16 cellular contexts compared by ENCODE assay signal in the genomic region with DNA sequence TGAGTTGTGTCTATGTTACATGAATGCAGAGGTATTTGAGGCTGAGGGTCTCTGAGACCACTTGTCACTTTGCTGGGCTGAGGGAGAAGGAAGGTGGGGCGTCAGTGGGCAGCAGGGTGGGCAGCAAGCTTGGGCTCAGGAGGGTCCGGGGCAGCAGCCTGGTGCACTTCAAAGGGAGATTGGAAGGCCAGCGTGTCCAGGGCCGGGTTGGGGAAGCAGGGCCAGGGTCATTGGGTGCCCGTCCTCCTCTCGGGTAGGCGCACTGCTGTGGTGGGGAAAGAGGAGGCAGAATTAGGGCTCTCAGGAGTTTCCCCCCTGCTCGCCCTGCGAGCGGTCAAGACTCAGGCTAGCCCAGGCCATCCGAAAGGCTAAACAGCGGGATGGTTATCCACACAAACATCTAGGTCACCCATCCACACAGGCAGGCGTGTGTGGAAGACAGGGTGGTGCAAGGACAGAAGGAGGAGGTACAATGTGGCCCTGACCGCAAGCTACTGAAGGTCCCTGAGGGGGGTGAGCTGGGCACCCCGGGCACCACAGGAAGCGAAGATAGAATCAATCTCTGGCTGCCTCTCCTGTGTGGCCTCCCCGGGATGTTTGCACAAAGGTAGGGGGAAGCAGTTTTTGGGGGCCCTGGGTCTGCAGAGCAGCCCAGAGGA. TPM values are rescaled to one million over a fixed set of nuclear protein-coding genes. Genes with fewer than 3 reads are reported as not detected.
DNase-seq lines count a peak whose midpoint lies in the region; ATAC-seq and TF ChIP-seq lines count a peak whose summit lies in the region.
"Had no signal": no experiment of that assay in that cellular context is flagged by ENCODE, and none has a peak within 500 bp of the region (broad histone marks: within the 10 kb centered on the region; RNA-seq: fewer than 3 reads in every experiment).

No MANE protein-coding gene starts in this region.

- H3K9me3 ChIP-seq in mesenchymal stem cell (ENCODE audit: control insufficient read depth, low read length) (no peaks in the 10 kb centered on the region), stomach (no peaks in the 10 kb centered on the region)
- H3K9me3 ChIP-seq: heart left ventricle, upper lobe of left lung had no signal

- no peak overlapping the region for H2BK12ac ChIP-seq in mesenchymal stem cell (ENCODE audit: low read length in 2 of 2)

- no peak overlapping the region for H3K4ac ChIP-seq in mesenchymal stem cell (ENCODE audit: low read depth in 1 of 2, low read length in 2 of 2)

- H2BK15ac ChIP-seq in mesenchymal stem cell (ENCODE audit: low read depth, poor library complexity, severe bottlenecking): no peak overlapping the region

- peak overlapping the region; percentile 51 for H3K27ac Mint-ChIP-seq in activated naive CD4-positive, alpha-beta T cell treated with anti-CD3 and anti-CD28 coated beads for 36 hours
- no peak overlapping the region for H3K27ac Mint-ChIP-seq in activated naive CD4-positive, alpha-beta T cell treated with anti-CD3 and anti-CD28 coated beads, Interleukin-2, amount 10 ng/mL, durations not matched to agents 7 days and 5 days
- H3K27ac Mint-ChIP-seq in activated naive CD8-positive, alpha-beta T cell treated with anti-CD3 and anti-CD28 coated beads, Interleukin-2, amount 50 U/mL, for 24 hours: peak overlapping the region; percentile 16

- intact Hi-C loops in activated naive CD4-positive, alpha-beta T cell treated with anti-CD3 and anti-CD28 coated beads for 36 hours (cut with micrococcal nuclease): no loop called here
- intact Hi-C loops in stomach (cut with DNase I; ENCODE audit: low total_unique reads): no loop called here
- intact Hi-C loops in head of caudate nucleus (cut with DNase I): no loop called here

- DNase-seq in activated naive CD4-positive, alpha-beta T cell treated with anti-CD3 and anti-CD28 coated beads for 36 hours: no peak
- no peak for DNase-seq in activated naive CD4-positive, alpha-beta T cell treated with anti-CD3 and anti-CD28 coated beads, Interleukin-2, amount 10 ng/mL, durations not matched to agents 7 days and 5 days
- DNase-seq in activated naive CD8-positive, alpha-beta T cell treated with anti-CD3 and anti-CD28 coated beads, Interleukin-2, amount 50 U/mL, for 24 hours: no peak
- DNase-seq in mesenchymal stem cell (no peak), stomach (no peak), head of caudate nucleus (no peak)
- DNase-seq: ACHN; activated CD4-positive, alpha-beta T cell treated with anti-CD3 and anti-CD28 coated beads, Interleukin-2, amount 50 U/mL, for 1 hour; DMS153; heart left ventricle; NCI-H1092; NCI-H2227 treated with DMSO at 0.1 percent for 48 hours; occipital lobe had no signal

- CTCF ChIA-PET in activated naive CD4-positive, alpha-beta T cell treated with anti-CD3 and anti-CD28 coated beads for 36 hours (lab: Charles Lee): no interaction called here
- CTCF ChIA-PET in activated naive CD4-positive, alpha-beta T cell treated with anti-CD3 and anti-CD28 coated beads, Interleukin-2, amount 10 ng/mL, durations not matched to agents 7 days and 5 days (lab: Charles Lee): no interaction called here

- no peaks in the 10 kb centered on the region for H3K9me3 Mint-ChIP-seq in activated naive CD4-positive, alpha-beta T cell treated with anti-CD3 and anti-CD28 coated beads for 36 hours
- H3K9me3 Mint-ChIP-seq in activated naive CD4-positive, alpha-beta T cell treated with anti-CD3 and anti-CD28 coated beads, Interleukin-2, amount 10 ng/mL, durations not matched to agents 7 days and 5 days: no peaks in the 10 kb centered on the region
- no peaks in the 10 kb centered on the region for H3K9me3 Mint-ChIP-seq in activated naive CD8-positive, alpha-beta T cell treated with anti-CD3 and anti-CD28 coated beads, Interleukin-2, amount 50 U/mL, for 24 hours

- no peak overlapping the region for H2AFZ ChIP-seq in mesenchymal stem cell (ENCODE audit: low read depth, low read length)

- no peaks in the 10 kb centered on the region for H3K27me3 Mint-ChIP-seq in activated naive CD4-positive, alpha-beta T cell treated with anti-CD3 and anti-CD28 coated beads for 36 hours (ENCODE audit: low read depth)
- no peaks in the 10 kb centered on the region for H3K27me3 Mint-ChIP-seq in activated naive CD4-positive, alpha-beta T cell treated with anti-CD3 and anti-CD28 coated beads, Interleukin-2, amount 10 ng/mL, durations not matched to agents 7 days and 5 days
- no peaks in the 10 kb centered on the region for H3K27me3 Mint-ChIP-seq in activated naive CD8-positive, alpha-beta T cell treated with anti-CD3 and anti-CD28 coated beads, Interleukin-2, amount 50 U/mL, for 24 hours

- no peak overlapping the region for H3K18ac ChIP-seq in mesenchymal stem cell (ENCODE audit: low read depth in 1 of 2, low read length in 2 of 2)

- 96% methylated on average over 16 of the region's 17 CpGs for WGBS in mesenchymal stem cell
- WGBS in stomach, 5 donors: 87 to 96% (median 90%) methylated on average over 11 to 17 of the region's 17 CpGs

- H3K9ac ChIP-seq in mesenchymal stem cell (ENCODE audit: low read length): no peak overlapping the region

- H3K23ac ChIP-seq in mesenchymal stem cell (ENCODE audit: low read length in 2 of 2): no peak overlapping the region

- TF ChIP-seq POLR2A in stomach (IDR thresholded peaks at IDR 0.05): no peak

- H3K4me2 ChIP-seq in mesenchymal stem cell (ENCODE audit: low read length, poor library complexity, severe bottlenecking): no peak overlapping the region

- no peak overlapping the region for H2BK5ac ChIP-seq in mesenchymal stem cell (ENCODE audit: low read depth, low read length, poor library complexity, severe bottlenecking)

- peaks cover 19% of the 10 kb centered on the region for H3K4me1 ChIP-seq in mesenchymal stem cell (ENCODE audit: control insufficient read depth, insufficient read depth, low read depth, low read length)
- H3K4me1 ChIP-seq in stomach: peaks cover 17 to 66% (median 30%) of the 10 kb centered on the region in 4 donors

- H3K27me3 ChIP-seq in mesenchymal stem cell (ENCODE audit: control insufficient read depth in 1 of 2, insufficient read depth in 1 of 2, low read length in 2 of 2) (no peaks in the 10 kb centered on the region), stomach (no peaks in the 10 kb centered on the region)
- H3K27me3 ChIP-seq: heart left ventricle, upper lobe of left lung had no signal

- peak overlapping the region; percentile 12 for H4K8ac ChIP-seq in mesenchymal stem cell (ENCODE audit: low read length)

- no peak for TF ChIP-seq EP300 in stomach (IDR thresholded peaks at IDR 0.05)

- ATAC-seq in activated naive CD8-positive, alpha-beta T cell treated with anti-CD3 and anti-CD28 coated beads, Interleukin-2, amount 50 U/mL, for 24 hours: no peak
- ATAC-seq in HG03432 (IDR thresholded peaks at IDR 0.05; ENCODE audit: unreplicated experiment): no peak
- ATAC-seq in GM18519 (IDR thresholded peaks at IDR 0.05; ENCODE audit: low FRiP score, unreplicated experiment): no peak

- no peak for TF ChIP-seq CTCF in stomach (IDR thresholded peaks at IDR 0.05)

- no peak overlapping the region for H2BK120ac ChIP-seq in mesenchymal stem cell (ENCODE audit: low read depth, low read length)

- H3K79me1 ChIP-seq in mesenchymal stem cell (replicated peaks; ENCODE audit: low read length, poor library complexity, severe bottlenecking): peaks cover 67% of the 10 kb centered on the region

- no peak overlapping the region for H2AK5ac ChIP-seq in mesenchymal stem cell (ENCODE audit: low read length, severe bottlenecking)

- peaks cover 4% of the 10 kb centered on the region for H3K36me3 Mint-ChIP-seq in activated naive CD4-positive, alpha-beta T cell treated with anti-CD3 and anti-CD28 coated beads for 36 hours (ENCODE audit: low read depth)
- peaks cover 48% of the 10 kb centered on the region for H3K36me3 Mint-ChIP-seq in activated naive CD4-positive, alpha-beta T cell treated with anti-CD3 and anti-CD28 coated beads, Interleukin-2, amount 10 ng/mL, durations not matched to agents 7 days and 5 days
- H3K36me3 Mint-ChIP-seq in activated naive CD8-positive, alpha-beta T cell treated with anti-CD3 and anti-CD28 coated beads, Interleukin-2, amount 50 U/mL, for 24 hours (ENCODE audit: low read depth): peaks cover 20% of the 10 kb centered on the region

- peaks cover 21% of the 10 kb centered on the region for H3K4me1 Mint-ChIP-seq in activated naive CD4-positive, alpha-beta T cell treated with anti-CD3 and anti-CD28 coated beads for 36 hours (ENCODE audit: low read depth)
- peaks cover 25% of the 10 kb centered on the region for H3K4me1 Mint-ChIP-seq in activated naive CD4-positive, alpha-beta T cell treated with anti-CD3 and anti-CD28 coated beads, Interleukin-2, amount 10 ng/mL, durations not matched to agents 7 days and 5 days
- H3K4me1 Mint-ChIP-seq in activated naive CD8-positive, alpha-beta T cell treated with anti-CD3 and anti-CD28 coated beads, Interleukin-2, amount 50 U/mL, for 24 hours: peaks cover 33% of the 10 kb centered on the region

- H3K14ac ChIP-seq in mesenchymal stem cell (ENCODE audit: low read length in 2 of 2): no peak overlapping the region

- no peak overlapping the region for H3K4me3 Mint-ChIP-seq in activated naive CD4-positive, alpha-beta T cell treated with anti-CD3 and anti-CD28 coated beads for 36 hours
- H3K4me3 Mint-ChIP-seq in activated naive CD4-positive, alpha-beta T cell treated with anti-CD3 and anti-CD28 coated beads, Interleukin-2, amount 10 ng/mL, durations not matched to agents 7 days and 5 days: no peak overlapping the region
- no peak overlapping the region for H3K4me3 Mint-ChIP-seq in activated naive CD8-positive, alpha-beta T cell treated with anti-CD3 and anti-CD28 coated beads, Interleukin-2, amount 50 U/mL, for 24 hours

- H3K4me3 ChIP-seq in mesenchymal stem cell (ENCODE audit: insufficient read depth in 1 of 2, low read depth in 1 of 2, low read length in 2 of 2): no peak overlapping the region
- H3K4me3 ChIP-seq in stomach: no peak overlapping the region
- H3K4me3 ChIP-seq: upper lobe of left lung had no signal

- H3K27ac ChIP-seq in mesenchymal stem cell (ENCODE audit: low read length, poor library complexity, severe bottlenecking) (no peak overlapping the region), stomach (peak overlapping the region; percentile 28 to 72 (median 57))

- H3K36me3 ChIP-seq in mesenchymal stem cell (ENCODE audit: control insufficient read depth in 1 of 2, insufficient read depth in 2 of 2, low read depth in 1 of 2, low read length in 2 of 2) (peaks cover 49 to 58% of the 10 kb centered on the region in 2 experiments), stomach (peaks cover 0 to 43% (median 26%) of the 10 kb centered on the region in 4 donors)

- peak overlapping the region; percentile 18 for H4K91ac ChIP-seq in mesenchymal stem cell (ENCODE audit: low read length)

RNA-seq across cellular contexts. Expression of a gene that starts 37.7 kb away (rescaled TPM):
- total RNA-seq in activated naive CD4-positive, alpha-beta T cell treated with anti-CD3 and anti-CD28 coated beads for 36 hours: 10 to 100 TPM; 73.1 to 78.6 TPM
- 49.4 TPM for polyA plus RNA-seq in mesenchymal stem cell (2013, experiment 1 of 2)
- 51.6 TPM for polyA plus RNA-seq in mesenchymal stem cell (2013, experiment 2 of 2)
- total RNA-seq in stomach: 100 to 1,000 TPM in 3 of 5 donors, 10 to 100 TPM in 2; 43.0 to 265 (median 156) TPM
- polyA plus RNA-seq in stomach: 10 to 100 TPM; 30.2 to 35.6 (median 30.6) TPM

RNA-seq across cellular contexts. Expression of a gene that starts 38.0 kb away (rescaled TPM):
- total RNA-seq in activated naive CD4-positive, alpha-beta T cell treated with anti-CD3 and anti-CD28 coated beads for 36 hours: 10 to 100 TPM; 47.3 to 48.8 TPM
- 5.1 TPM for polyA plus RNA-seq in mesenchymal stem cell (2013, experiment 1 of 2)
- 6.6 TPM for polyA plus RNA-seq in mesenchymal stem cell (2013, experiment 2 of 2)
- 10 to 100 TPM in 1 of 5 donors, 1 to 10 TPM in 3, under 1 TPM in 1; 0.45 to 27.2 (median 8.3) TPM for total RNA-seq in stomach
- 10 to 100 TPM in 1 of 3 donors, 1 to 10 TPM in 2; 9.2 to 11.9 (median 9.4) TPM for polyA plus RNA-seq in stomach
